In the genomic region with DNA sequence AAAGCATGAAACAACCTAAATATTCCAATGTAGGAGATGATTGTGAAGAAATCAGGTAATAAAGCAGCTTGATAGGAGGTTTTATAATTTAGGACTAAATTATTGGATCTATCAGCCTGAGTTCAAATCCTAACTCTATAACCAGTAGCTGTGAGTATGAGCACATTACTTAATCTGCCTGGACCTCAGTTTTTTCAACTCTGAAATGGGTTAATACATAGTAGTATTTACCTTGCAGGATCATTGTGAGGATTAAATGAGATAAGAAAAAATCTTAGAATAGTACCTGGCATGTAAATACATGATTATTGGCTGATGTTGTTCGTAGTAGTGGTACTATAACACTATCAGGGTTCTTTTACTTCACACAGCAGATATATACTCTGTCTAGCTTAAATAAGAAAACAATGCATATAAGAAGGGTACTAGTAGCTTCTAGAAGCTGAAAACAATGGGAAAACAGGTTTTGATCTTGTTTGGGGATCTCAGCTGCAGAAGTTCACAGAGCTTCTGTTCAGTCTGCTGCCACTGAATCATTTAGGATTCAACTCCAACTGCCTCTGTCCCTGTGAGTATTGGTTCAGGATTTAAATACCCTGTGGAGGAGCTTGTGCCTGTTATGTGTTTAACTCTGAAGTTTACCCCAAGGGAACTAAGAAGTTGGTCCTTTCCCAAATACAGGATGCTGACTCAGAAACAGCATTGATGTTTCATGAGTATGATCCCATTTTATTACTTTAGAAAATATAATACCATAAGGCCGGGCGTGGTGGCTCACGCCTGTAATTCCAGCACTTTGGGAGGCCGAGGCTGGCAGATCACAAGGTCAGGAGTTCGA, we compare ENCODE assay signal across 16 cellular contexts. TPM values are rescaled to one million over a fixed set of nuclear protein-coding genes. Genes with fewer than 3 reads are reported as not detected.
DNase-seq lines count a peak whose midpoint lies in the region; ATAC-seq and TF ChIP-seq lines count a peak whose summit lies in the region.
"Had no signal": no experiment of that assay in that cellular context is flagged by ENCODE, and none has a peak within 500 bp of the region (broad histone marks: within the 10 kb centered on the region; RNA-seq: fewer than 3 reads in every experiment).

No MANE protein-coding gene starts in this region.

- no peaks in the 10 kb centered on the region for H3K27me3 ChIP-seq in IMR-90 (ENCODE audit: control insufficient read depth, insufficient read depth, low read length)
- H3K27me3 ChIP-seq in HAP-1 (ENCODE audit: low read depth): no peaks in the 10 kb centered on the region
- H3K27me3 ChIP-seq: hepatocyte, uterus had no signal

- H2BK120ac ChIP-seq in IMR-90 (ENCODE audit: low read depth, low read length): no peak overlapping the region

- dilution Hi-C loops in IMR-90 (cut with HindIII; ENCODE audit: low sequenced_read_pairs, unreplicated experiment): no loop called here

- H3K9me3 ChIP-seq in IMR-90 (ENCODE audit: control insufficient read depth, insufficient read depth, low read length): no peaks in the 10 kb centered on the region
- no peaks in the 10 kb centered on the region for H3K9me3 ChIP-seq in HAP-1
- H3K9me3 ChIP-seq: uterus had no signal

- POLR2A ChIA-PET in IMR-90 (lab: Charles Lee; ENCODE audit: unreplicated experiment): no interaction called here

- H3K14ac ChIP-seq in IMR-90 (replicated peaks; ENCODE audit: low read depth, low read length): no peak overlapping the region

- H4K5ac ChIP-seq in IMR-90 (ENCODE audit: low read depth, low read length): no peak overlapping the region

- H2AK9ac ChIP-seq in IMR-90 (replicated peaks; ENCODE audit: low read depth, low read length, poor library complexity): no peak overlapping the region

- H2BK15ac ChIP-seq in IMR-90 (ENCODE audit: low read depth, low read length): no peak overlapping the region

- no peak overlapping the region for H3K4me2 ChIP-seq in IMR-90 (ENCODE audit: low read depth, low read length)
- H3K4me2 ChIP-seq: hepatocyte had no signal

- H3K18ac ChIP-seq in IMR-90 (ENCODE audit: low read depth, low read length): no peak overlapping the region

- no peaks in the 10 kb centered on the region for H3K36me3 ChIP-seq in IMR-90 (ENCODE audit: control insufficient read depth, insufficient read depth, low read length)
- no peaks in the 10 kb centered on the region for H3K36me3 ChIP-seq in HAP-1 (replicated peaks)
- H3K36me3 ChIP-seq: uterus had no signal

- no peak overlapping the region for H3K4me3 ChIP-seq in AG10803 (ENCODE audit: low read length)
- H3K4me3 ChIP-seq in IMR-90 (ENCODE audit: insufficient read depth, low read depth, low read length): no peak overlapping the region
- H3K4me3 ChIP-seq in HAP-1: no peak overlapping the region
- H3K4me3 ChIP-seq: hepatocyte, uterus had no signal

- no peak overlapping the region for H2AK5ac ChIP-seq in IMR-90 (ENCODE audit: low read depth, low read length)

- no peaks in the 10 kb centered on the region for H3K79me1 ChIP-seq in IMR-90 (ENCODE audit: low read depth in 1 of 2, low read length in 2 of 2)

- no peaks in the 10 kb centered on the region for H3K27me3 Mint-ChIP-seq in natural killer cell (ENCODE audit: low read depth in 2 of 2)

- no peak overlapping the region for H2BK20ac ChIP-seq in IMR-90 (ENCODE audit: low read depth, low read length)

- no peaks in the 10 kb centered on the region for H3K36me3 Mint-ChIP-seq in natural killer cell

- no peak overlapping the region for H2BK5ac ChIP-seq in IMR-90 (ENCODE audit: low read depth, low read length, poor library complexity, severe bottlenecking)

- ATAC-seq in IMR-90 (ENCODE audit: low read depth): peak; percentile 45
- ATAC-seq in natural killer cell: no peak
- ATAC-seq in GM21717 (IDR thresholded peaks at IDR 0.05; ENCODE audit: unreplicated experiment): no peak
- ATAC-seq: Panc1 had no signal

- no peak overlapping the region for H3K9ac ChIP-seq in IMR-90 (ENCODE audit: low read depth, low read length)
- H3K9ac ChIP-seq: parathyroid adenoma had no signal

- TF ChIP-seq POLR2A in IMR-90 (IDR thresholded peaks at IDR 0.05; ENCODE audit: low read depth, low read length): no peak

- CTCF ChIA-PET in IMR-90 (lab: Yijun Ruan, JAX): interaction anchor here (0.9 kb wide), 1 partner anchor 33 kb away, joined by 3 read pairs; no protein-coding TSS in a partner anchor

- peak overlapping the region; percentile 36 to 46 for H3K27ac Mint-ChIP-seq in natural killer cell
- H3K27ac Mint-ChIP-seq: activated T-helper 2 cell treated with anti-CD3 and anti-CD28 coated beads, Interferon-gamma antibody, Interleukin-2, Interleukin-4, amounts not matched to agents 10 μg/mL and 5 μg/mL and 100 μg/mL, durations not matched to agents 14 hours and 24 hours and 36 hours; endodermal cell had no signal

- no CpG with 5 or more reads among the region's 6 CpGs for WGBS in IMR-90 (ENCODE audit: extremely low coverage in 2 of 2, insufficient read length in 1 of 2), 2 experiments

- H4K91ac ChIP-seq in IMR-90 (ENCODE audit: insufficient read depth, low read depth, low read length): no peak overlapping the region

- intact Hi-C loops in IMR-90 (cut with micrococcal nuclease): no loop called here
- intact Hi-C loops in natural killer cell (cut with micrococcal nuclease): no loop called here

- H3K27ac ChIP-seq in IMR-90 (ENCODE audit: insufficient read depth, low read length) (no peak overlapping the region), cingulate gyrus (ENCODE audit: low read depth, low read length) (peak overlapping the region; percentile 30)
- H3K27ac ChIP-seq: hepatocyte, parathyroid adenoma, uterus had no signal

- no peak overlapping the region for H3K23ac ChIP-seq in IMR-90 (ENCODE audit: low read depth, low read length)

- no peak overlapping the region for H4K8ac ChIP-seq in IMR-90 (ENCODE audit: low read depth in 2 of 2, low read length in 2 of 2)

- H3K4me1 ChIP-seq in IMR-90 (ENCODE audit: control insufficient read depth, insufficient read depth, low read length): no peaks in the 10 kb centered on the region; the same call in 1 of the 2 replicates
- peaks cover 29% of the 10 kb centered on the region for H3K4me1 ChIP-seq in HAP-1
- H3K4me1 ChIP-seq: uterus had no signal

- TF ChIP-seq CTCF in AG10803 (conservative IDR thresholded peaks at IDR 0.05; ENCODE audit: low read length) (no peak), IMR-90 (conservative IDR thresholded peaks at IDR 0.05; ENCODE audit: low read depth, low read length) (no peak), natural killer cell (IDR thresholded peaks at IDR 0.05) (no peak)

- peak; percentile 50 for DNase-seq in AG10803 (ENCODE audit: low read depth)
- peak; percentile 53 for DNase-seq in IMR-90
- no peak for DNase-seq in natural killer cell
- no peak for DNase-seq in NCI-H2227 treated with DMSO at 0.1 percent for 48 hours (lab: John Stamatoyannopoulos, UW)
- DNase-seq in NK-92 (lab: John Stamatoyannopoulos, UW; ENCODE audit: unreplicated experiment): no peak
- no peak for DNase-seq in HAP-1 (ENCODE audit: low spot score in 2 of 2)
- DNase-seq: endodermal cell; NCI-H510A; stimulated activated CD8-positive, alpha-beta memory T cell treated with anti-CD3 and anti-CD28 coated beads, Interleukin-4, amount 100 ng/mL, for 48 hours; uterus had no signal

- H3K4me1 Mint-ChIP-seq in natural killer cell: peaks cover 38 to 43% of the 10 kb centered on the region in 2 donors

- no peak overlapping the region for H2AFZ ChIP-seq in IMR-90 (replicated peaks; ENCODE audit: low read length, poor library complexity)
- H2AFZ ChIP-seq: hepatocyte, parathyroid adenoma had no signal

- no peak overlapping the region for H3K4ac ChIP-seq in IMR-90 (ENCODE audit: low read depth, low read length)

- no peaks in the 10 kb centered on the region for H3K9me3 Mint-ChIP-seq in natural killer cell
- H3K9me3 Mint-ChIP-seq: activated T-helper 2 cell treated with anti-CD3 and anti-CD28 coated beads, Interferon-gamma antibody, Interleukin-2, Interleukin-4, amounts not matched to agents 10 μg/mL and 5 μg/mL and 100 μg/mL, durations not matched to agents 14 hours and 24 hours and 36 hours; endodermal cell had no signal

- no peak for TF ChIP-seq RAD21 in IMR-90 (IDR thresholded peaks at IDR 0.05; ENCODE audit: low read length)

- BruUV-seq in IMR-90 (replicated peaks; lab: Mats Ljungman, UMichigan): no TSS peak

- no peak overlapping the region for H3K56ac ChIP-seq in IMR-90 (ENCODE audit: extremely low read depth, insufficient read depth, low read length)

- no peaks in the 10 kb centered on the region; the same call in 1 of the 2 replicates for H3K9me1 ChIP-seq in IMR-90 (ENCODE audit: insufficient read depth, low read length)

- no peak overlapping the region for H3K4me3 Mint-ChIP-seq in natural killer cell
- H3K4me3 Mint-ChIP-seq: endodermal cell had no signal

- in situ Hi-C loops in IMR-90 (cut with MboI; ENCODE audit: low sequenced_read_pairs): no loop called here
- in situ Hi-C loops in HAP-1 (cut with MboI; ENCODE audit: low sequenced_read_pairs): no loop called here

- no peaks in the 10 kb centered on the region for H4K20me1 ChIP-seq in IMR-90 (ENCODE audit: insufficient read depth, low read length)

TF ChIP-seq in IMR-90, 13 proteins besides CTCF, POLR2A, EP300 and RAD21 (continues in another document):
- TF ChIP-seq MXI1 (IDR thresholded peaks at IDR 0.05; ENCODE audit: borderline replicate concordance, low read depth, low read length) (no peak), BHLHE40 (IDR thresholded peaks at IDR 0.05; ENCODE audit: low read depth, low read length) (no peak), SMC3 (IDR thresholded peaks at IDR 0.05; ENCODE audit: low read depth, low read length) (no peak), RCOR1 (IDR thresholded peaks at IDR 0.05; ENCODE audit: insufficient replicate concordance, low read length) (no peak), MAFK (IDR thresholded peaks at IDR 0.05; ENCODE audit: low read depth, low read length) (no peak), NFE2L2 (IDR thresholded peaks at IDR 0.05; ENCODE audit: low read depth, low read length) (no peak)
- TF ChIP-seq, protein P1, sequence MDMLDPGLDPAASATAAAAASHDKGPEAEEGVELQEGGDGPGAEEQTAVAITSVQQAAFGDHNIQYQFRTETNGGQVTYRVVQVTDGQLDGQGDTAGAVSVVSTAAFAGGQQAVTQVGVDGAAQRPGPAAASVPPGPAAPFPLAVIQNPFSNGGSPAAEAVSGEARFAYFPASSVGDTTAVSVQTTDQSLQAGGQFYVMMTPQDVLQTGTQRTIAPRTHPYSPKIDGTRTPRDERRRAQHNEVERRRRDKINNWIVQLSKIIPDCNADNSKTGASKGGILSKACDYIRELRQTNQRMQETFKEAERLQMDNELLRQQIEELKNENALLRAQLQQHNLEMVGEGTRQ (IDR thresholded peaks at IDR 0.05; ENCODE audit: low read depth, low read length): no peak

RNA-seq across cellular contexts. Expression of a gene that starts 34.2 kb away (rescaled TPM):
- total RNA-seq in IMR-90 (2012; rRNA removed) (2.2 and 3.1 TPM in 2 replicates), natural killer cell (100 to 1,000 TPM; 132 to 156 (median 146) TPM)
- 1.6 and 2.0 TPM in 2 replicates for polyA plus RNA-seq in IMR-90 (2012; rRNA removed)
- polyA plus RNA-seq in IMR-90 (2012; cell fraction: cytosol; rRNA removed): 0.32 and 0.34 TPM in 2 replicates
- 0.34 and 2.8 TPM in 2 replicates for polyA plus RNA-seq in IMR-90 (2012; cell fraction: nucleus; rRNA removed; ENCODE audit: low replicate concordance)

Comparison
In these comparisons a context has a peak if more than half of its experiments do, and no peak if none do; other contexts are left out.
1. DNase-seq: peak in AG10803 (single experiment) and IMR-90 (single experiment); none in natural killer cell (single experiment), NCI-H2227 treated with DMSO at 0.1 percent for 48 hours (single experiment), NK-92 (single experiment) and HAP-1 (0 of 2).
2. RNA of a gene that starts 34.2 kb away (total RNA-seq): 132 to 156 TPM in natural killer cell; 2.2 to 3.1 TPM in IMR-90; every median in the first group is over 10 times any median in the second.